11 cellular contexts compared by ENCODE assay signal in the genomic region with DNA sequence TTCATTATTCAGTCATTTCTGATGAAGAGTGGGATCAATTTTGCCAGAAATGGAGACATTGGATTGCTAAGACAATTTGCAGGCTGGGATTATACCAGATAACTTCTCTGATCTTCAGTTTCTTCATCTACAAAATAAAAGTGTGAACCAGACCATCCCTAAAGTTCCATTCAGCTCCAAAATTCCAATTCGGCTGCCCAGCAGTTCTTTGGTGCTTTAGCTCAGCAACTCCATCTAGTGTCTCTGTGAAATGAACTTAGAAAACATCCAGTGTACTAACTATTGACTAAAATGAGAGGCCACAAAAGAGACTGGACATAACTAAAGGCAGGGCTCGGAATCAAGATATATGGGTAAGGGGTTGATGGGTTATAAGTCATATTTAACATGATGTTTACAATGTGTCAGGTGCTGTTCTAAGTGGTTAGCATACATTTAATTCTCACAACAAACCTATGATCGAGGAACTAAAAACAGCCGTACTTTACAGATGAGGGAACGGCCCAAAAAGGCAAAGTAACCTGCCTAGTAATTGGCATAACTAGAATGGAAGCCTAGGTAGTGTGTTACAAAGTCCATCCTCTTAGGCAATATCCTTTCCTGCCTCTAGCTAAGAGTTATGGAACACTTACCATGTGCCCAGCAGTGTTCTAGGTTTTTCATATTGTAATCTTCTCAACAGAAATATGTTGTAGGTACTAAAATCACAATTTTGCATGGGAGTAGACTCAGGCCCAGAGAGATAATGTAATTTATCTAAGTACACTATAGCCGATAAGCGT. TPM values are rescaled to one million over a fixed set of nuclear protein-coding genes. Genes with fewer than 3 reads are reported as not detected.
DNase-seq lines count a peak whose midpoint lies in the region; ATAC-seq, FAIRE-seq and TF ChIP-seq lines count a peak whose summit lies in the region.
"Had no signal": no experiment of that assay in that cellular context is flagged by ENCODE, and none has a peak within 500 bp of the region (broad histone marks: within the 10 kb centered on the region; RNA-seq: fewer than 3 reads in every experiment).

No MANE protein-coding gene starts in this region.

- TF ChIP-seq RAD21 in liver (IDR thresholded peaks at IDR 0.05) = peak; percentile 79 to 85

- CTCF ChIA-PET in AG04449 (lab: Yijun Ruan, JAX) = interaction anchor here (0.6 to 4.4 kb wide), 43 partner anchors 9 to 905 kb away, joined by 3 to 76 read pairs (median 4); partner anchors contain the start of genes LARP6, LRRC49 and THAP10

- FAIRE-seq in GM12891 (lab: Jason Lieb, UNC) = no peak

- no peak for TF ChIP-seq POLR2A in GM12891 (IDR thresholded peaks at IDR 0.05; ENCODE audit: low read depth, low read length)

- peaks cover 2 to 27% (median 23%) of the 10 kb centered on the region in 4 donors for H3K4me1 ChIP-seq in liver (ENCODE audit: control insufficient read depth in 4 of 4, insufficient read depth in 4 of 4, low read length in 3 of 4)

- H3K4me3 ChIP-seq in AG04449 (ENCODE audit: low read depth, low read length) (no peak overlapping the region), liver (ENCODE audit: low read depth in 1 of 3, low read length in 3 of 3) (no peak overlapping the region)

- H3K27me3 ChIP-seq in liver (ENCODE audit: control insufficient read depth in 4 of 4, insufficient read depth in 4 of 4, low read length in 3 of 4) = no peaks in the 10 kb centered on the region

- no peaks in the 10 kb centered on the region for H3K9me3 ChIP-seq in liver (ENCODE audit: control insufficient read depth in 4 of 4, low read length in 3 of 4)

- no peak for ATAC-seq in GM18868 (IDR thresholded peaks at IDR 0.05; ENCODE audit: unreplicated experiment)

- no peak for DNase-seq in AG04449 (ENCODE audit: low read depth, low spot score)
- peak; percentile 54 for DNase-seq in LHCN-M2 (ENCODE audit: low read depth)
- no peak for DNase-seq in activated gamma-delta T cell treated with Interleukin-2 at 50 U/mL for 16 hours
- DNase-seq in GM12891 (ENCODE audit: insufficient read length, low spot score) = no peak
- no peak for DNase-seq in ecto neural progenitor cell (ENCODE audit: low spot score)
- DNase-seq: DND-41; NK-92 treated with Interleukin-12 subunit alpha and Interleukin-12 subunit beta, amount 100 ng/mL, for 24 hours had no signal

- POLR2A ChIA-PET in AG04449 (lab: Yijun Ruan, JAX) = interaction anchor here (1.1 to 1.6 kb wide), 2 partner anchors 18 to 23 kb away, joined by 5 to 7 read pairs; no protein-coding TSS in a partner anchor

- peak overlapping the region in 1 of 2 donors; percentile 34 for H3K9ac ChIP-seq in liver (ENCODE audit: low read depth in 1 of 2, low read length in 2 of 2)

- TF ChIP-seq CTCF in AG04449 (IDR thresholded peaks at IDR 0.05; ENCODE audit: insufficient read depth, low read length, missing control alignments) (peak; percentile 54), liver (IDR thresholded peaks at IDR 0.05; ENCODE audit: low read depth, low read length, missing input control) (peak; percentile 37)

- 48% methylated on average over 7 of the region's 7 CpGs for WGBS in liver

- peak overlapping the region; percentile 78 for H3K27ac ChIP-seq in cingulate gyrus (ENCODE audit: low read depth, low read length)
- peak overlapping the region; percentile 27 to 45 for H3K27ac ChIP-seq in liver (ENCODE audit: low read depth in 1 of 2, low read length in 2 of 2)

- H3K36me3 ChIP-seq in liver (ENCODE audit: control insufficient read depth in 4 of 4, insufficient read depth in 3 of 4, low read depth in 1 of 4, low read length in 3 of 4) = no peaks in the 10 kb centered on the region

TF ChIP-seq in liver, 16 proteins besides CTCF, POLR2A, EP300 and RAD21 (continues in another document):
- TF ChIP-seq, protein P1, sequence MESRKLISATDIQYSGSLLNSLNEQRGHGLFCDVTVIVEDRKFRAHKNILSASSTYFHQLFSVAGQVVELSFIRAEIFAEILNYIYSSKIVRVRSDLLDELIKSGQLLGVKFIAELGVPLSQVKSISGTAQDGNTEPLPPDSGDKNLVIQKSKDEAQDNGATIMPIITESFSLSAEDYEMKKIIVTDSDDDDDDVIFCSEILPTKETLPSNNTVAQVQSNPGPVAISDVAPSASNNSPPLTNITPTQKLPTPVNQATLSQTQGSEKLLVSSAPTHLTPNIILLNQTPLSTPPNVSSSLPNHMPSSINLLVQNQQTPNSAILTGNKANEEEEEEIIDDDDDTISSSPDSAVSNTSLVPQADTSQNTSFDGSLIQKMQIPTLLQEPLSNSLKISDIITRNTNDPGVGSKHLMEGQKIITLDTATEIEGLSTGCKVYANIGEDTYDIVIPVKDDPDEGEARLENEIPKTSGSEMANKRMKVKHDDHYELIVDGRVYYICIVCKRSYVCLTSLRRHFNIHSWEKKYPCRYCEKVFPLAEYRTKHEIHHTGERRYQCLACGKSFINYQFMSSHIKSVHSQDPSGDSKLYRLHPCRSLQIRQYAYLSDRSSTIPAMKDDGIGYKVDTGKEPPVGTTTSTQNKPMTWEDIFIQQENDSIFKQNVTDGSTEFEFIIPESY (IDR thresholded peaks at IDR 0.05) = peak; percentile 16

TF ChIP-seq in GM12891, 5 proteins besides CTCF, POLR2A, EP300 and RAD21:
- TF ChIP-seq POU2F2 (IDR thresholded peaks at IDR 0.05; ENCODE audit: low read depth, low read length) (no peak), PAX5 (IDR thresholded peaks at IDR 0.05; ENCODE audit: insufficient read depth, low read length, severe bottlenecking) (no peak), TAF1 (IDR thresholded peaks at IDR 0.05; ENCODE audit: low read depth, low read length) (no peak), POLR2AphosphoS5 (IDR thresholded peaks at IDR 0.05; ENCODE audit: low read depth, low read length) (no peak), SPI1 (IDR thresholded peaks at IDR 0.05; ENCODE audit: low read depth, low read length) (no peak)

RNA-seq across cellular contexts. Expression of gene THAP10, which starts 17.0 kb away (rescaled TPM):
- total RNA-seq in LHCN-M2 (2014; rRNA removed) = 8.0 and 8.9 TPM in 2 replicates
- 1.3 TPM for polyA plus RNA-seq in LHCN-M2 (2012)
- total RNA-seq in liver = under 1 TPM; 0.42 to 0.70 TPM
- under 1 TPM; 0.76 to 0.87 TPM for polyA plus RNA-seq in liver
- 0.44 TPM for polyA plus RNA-seq in GM12891 (2012; ENCODE audit: low read depth, missing spikeins)

RNA-seq across cellular contexts. Expression of gene LRRC49, which starts 17.4 kb away (rescaled TPM):
- total RNA-seq in LHCN-M2 (2014; rRNA removed) (4.9 and 7.2 TPM in 2 replicates), liver (1 to 10 TPM in 1 of 2 donors, under 1 TPM in 1; 0.33 to 1.1 TPM)
- polyA plus RNA-seq in LHCN-M2 (2012) = 2.1 TPM
- polyA plus RNA-seq in liver = under 1 TPM; 0.20 to 0.29 TPM
- polyA plus RNA-seq in GM12891 (2012; ENCODE audit: low read depth, missing spikeins) = 1.6 TPM

RNA-seq across cellular contexts. Expression of gene LARP6, which starts 21.2 kb away (rescaled TPM):
- total RNA-seq in LHCN-M2 (2014; rRNA removed) = 43.6 and 45.0 TPM in 2 replicates
- 71.7 TPM for polyA plus RNA-seq in LHCN-M2 (2012)
- total RNA-seq in liver = 1 to 10 TPM in 1 of 2 donors, under 1 TPM in 1; 0.89 to 1.2 TPM
- polyA plus RNA-seq in liver = 1 to 10 TPM; 1.8 to 2.9 TPM
- 22.5 TPM for polyA plus RNA-seq in GM12891 (2012; ENCODE audit: low read depth, missing spikeins)
- total RNA-seq: mononuclear cell had no signal

Comparison
In these comparisons a context has a peak if more than half of its experiments do, and no peak if none do; other contexts are left out.
1. RNA of gene LARP6, which starts 21.2 kb away (total RNA-seq): 43.6 to 45.0 TPM in LHCN-M2; 0.89 to 1.2 TPM in liver; every median in the first group is over 10 times any median in the second.